Comparison of ENCODE assay signal across 8 cellular contexts in genomic region chr3:196968233-196969000, GRCh38. TPM values are rescaled to one million over a fixed set of nuclear protein-coding genes. Genes with fewer than 3 reads are reported as not detected.
DNase-seq lines count a peak whose midpoint lies in the region; ATAC-seq and TF ChIP-seq lines count a peak whose summit lies in the region.

PIGZ (minus strand) TSS chr3:196968833; CDS start chr3:196952031, 16,802 bp downstream.

- peaks cover 52% of the 10 kb centered on the region for H3K27me3 ChIP-seq in NT2/D1 (ENCODE audit: insufficient read depth, insufficient read length)

- H3K27ac Mint-ChIP-seq in activated naive CD4-positive, alpha-beta T cell treated with anti-CD3 and anti-CD28 coated beads, Interleukin-2, amount 50 U/mL, for 72 hours: no peak within 1 kb of the TSS

- peaks cover 6% of the 10 kb centered on the region for H3K4me1 ChIP-seq in NT2/D1 (ENCODE audit: insufficient read depth, insufficient read length)

- no peaks in the 10 kb centered on the region for H3K9me3 Mint-ChIP-seq in activated naive CD4-positive, alpha-beta T cell treated with anti-CD3 and anti-CD28 coated beads, Interleukin-2, amount 50 U/mL, for 72 hours

- H3K4me3 ChIP-seq in NT2/D1 (ENCODE audit: insufficient read length, low read depth): peak within 1 kb of the TSS; percentile 72
- peak within 1 kb of the TSS; percentile 40 for H3K4me3 ChIP-seq in retinal pigment epithelial cell (ENCODE audit: low read length)

- DNase-seq in AG09319 (ENCODE audit: extremely low read depth, low read depth) (peak; percentile 10), NT2/D1 (ENCODE audit: low read depth, low spot score) (no peak), left ventricle myocardium superior (peak; percentile 76), retinal pigment epithelial cell (ENCODE audit: low read depth) (no peak)
- DNase-seq in activated naive CD4-positive, alpha-beta T cell treated with anti-CD3 and anti-CD28 coated beads, Interleukin-2, amount 50 U/mL, for 72 hours (ENCODE audit: low spot score in 2 of 2): peak in 1 of 2 donors; percentile 46

- peaks cover 5 to 17% of the 10 kb centered on the region in 2 donors for H3K36me3 Mint-ChIP-seq in activated naive CD4-positive, alpha-beta T cell treated with anti-CD3 and anti-CD28 coated beads, Interleukin-2, amount 50 U/mL, for 72 hours

- peaks cover 25% of the 10 kb centered on the region for H3K9me3 ChIP-seq in NT2/D1 (ENCODE audit: insufficient read depth, low read length)

- TF ChIP-seq CTCF in AG09319 (IDR thresholded peaks at IDR 0.05; ENCODE audit: low read depth, low read length) (no peak), retinal pigment epithelial cell (conservative IDR thresholded peaks at IDR 0.05; ENCODE audit: low read depth, low read length) (no peak)

- peak within 1 kb of the TSS; percentile 86 for H3K9ac ChIP-seq in NT2/D1 (ENCODE audit: insufficient read length, low read depth)

- ATAC-seq in GM18517 (IDR thresholded peaks at IDR 0.05; ENCODE audit: unreplicated experiment): peak; percentile 54
- peak; percentile 43 for ATAC-seq in HG02970 (IDR thresholded peaks at IDR 0.05; ENCODE audit: low FRiP score, unreplicated experiment)
- ATAC-seq in activated naive CD4-positive, alpha-beta T cell treated with anti-CD3 and anti-CD28 coated beads, Interleukin-2, amount 50 U/mL, for 72 hours: peak; percentile 59 to 78
- peak; percentile 88 for ATAC-seq in left ventricle myocardium superior
- ATAC-seq in GM18519 (IDR thresholded peaks at IDR 0.05; ENCODE audit: low FRiP score, unreplicated experiment): no peak

- H3K36me3 ChIP-seq in NT2/D1 (ENCODE audit: insufficient read depth, insufficient read length, low read length): no peaks in the 10 kb centered on the region

- intact Hi-C loops in left ventricle myocardium superior (cut with micrococcal nuclease): no loop called here

RNA-seq across cellular contexts. Expression of gene PIGZ, which starts in this region (rescaled TPM):
- 1 to 10 TPM in 1 of 2 donors, under 1 TPM in 1; 0.23 to 1.1 TPM for total RNA-seq in activated naive CD4-positive, alpha-beta T cell treated with anti-CD3 and anti-CD28 coated beads, Interleukin-2, amount 50 U/mL, for 72 hours
- 2.8 TPM for total RNA-seq in left ventricle myocardium superior

Comparison
In these comparisons a context has a peak if more than half of its experiments do, and no peak if none do; other contexts are left out.
1. DNase-seq: peak in AG09319 (single experiment) and left ventricle myocardium superior (single experiment); none in NT2/D1 (single experiment) and retinal pigment epithelial cell (single experiment).